ENCODE assay signal across 15 cellular contexts in the genomic region with DNA sequence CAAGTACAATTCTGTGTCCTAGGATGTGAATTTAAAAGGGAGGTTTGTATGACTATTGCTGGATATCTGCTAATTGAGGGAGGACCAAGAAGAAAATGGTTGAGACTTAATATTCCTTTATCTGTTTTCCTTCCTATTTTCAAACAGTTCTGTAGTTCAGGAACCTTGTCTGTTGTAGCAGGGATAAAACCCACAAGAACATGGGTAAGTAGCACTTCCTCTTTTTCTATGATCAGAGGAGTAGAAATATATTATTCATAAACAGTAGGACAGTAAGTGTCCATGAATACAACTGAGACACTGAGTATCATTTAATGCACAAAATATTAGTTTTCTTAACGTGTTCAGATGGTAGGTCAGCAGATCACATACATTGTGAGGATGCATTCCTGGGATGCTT.
DNase-seq lines count a peak whose midpoint lies in the region.
"Had no signal": no experiment of that assay in that cellular context is flagged by ENCODE, and none has a peak within 500 bp of the region (broad histone marks: within the 10 kb centered on the region; RNA-seq: fewer than 3 reads in every experiment).

No MANE protein-coding gene starts in this region.

- peak; percentile 18 for DNase-seq in GDM1 (lab: John Stamatoyannopoulos, UW)
- peak; percentile 83 to 87 for DNase-seq in Kasumi-1 (lab: John Stamatoyannopoulos, UW)
- DNase-seq in OCI-M1 (lab: John Stamatoyannopoulos, UW), result peak; percentile 91
- peak; percentile 6 for DNase-seq in germinal center (ENCODE audit: low spot score)
- DNase-seq in NCI-H82 treated with DMSO at 0.1 percent for 48 hours (lab: John Stamatoyannopoulos, UW; ENCODE audit: unreplicated experiment), result no peak
- DNase-seq in activated CD4-positive, alpha-beta T cell treated with anti-CD3 and anti-CD28 coated beads, Interleukin-2, amount 50 U/mL, for 4 hours, result no peak
- DNase-seq in amygdala (lab: John Stamatoyannopoulos, UW), result no peak
- no peak for DNase-seq in activated CD4-positive, alpha-beta T cell treated with anti-CD3 and anti-CD28 coated beads for 48 hours
- DNase-seq: CD4-positive, alpha-beta memory T cell; DMS79; NCI-H1105; NCI-H1694 treated with DMSO at 0.1 percent for 48 hours; NCI-H69; SHP77 treated with DMSO at 0.1 percent for 48 hours; T-cell had no signal

Comparison
In these comparisons a context has a peak if more than half of its experiments do, and no peak if none do; other contexts are left out.
1. DNase-seq: peak in GDM1 (single experiment), Kasumi-1 (2 of 2), OCI-M1 (single experiment) and germinal center (single experiment); none in NCI-H82 treated with DMSO at 0.1 percent for 48 hours (single experiment), activated CD4-positive, alpha-beta T cell treated with anti-CD3 and anti-CD28 coated beads, Interleukin-2, amount 50 U/mL, for 4 hours (0 of 2), amygdala (0 of 56) and activated CD4-positive, alpha-beta T cell treated with anti-CD3 and anti-CD28 coated beads for 48 hours (single experiment).